32 cellular contexts compared by ENCODE assay signal in genomic region chr10:15305161-15305560, GRCh38.
"Had no signal": no experiment of that assay in that cellular context is flagged by ENCODE, and none has a peak within 500 bp of the region (broad histone marks: within the 10 kb centered on the region; RNA-seq: fewer than 3 reads in every experiment).

No MANE protein-coding gene starts in this region.

- H3K36me3 ChIP-seq: adrenal gland, ascending aorta, brain microvascular endothelial cell, breast epithelium, cardiac muscle cell had no signal

- H3K9me3 ChIP-seq: adrenal gland, ascending aorta, body of pancreas, breast epithelium had no signal

- H3K4me1 ChIP-seq: adrenal gland, ascending aorta, breast epithelium had no signal

- H3K4me3 ChIP-seq: adrenal gland, ascending aorta, body of pancreas, breast epithelium, cardiac muscle cell had no signal

- ATAC-seq: activated naive CD4-positive, alpha-beta T cell treated with anti-CD3 and anti-CD28 coated beads, Interleukin-2, amount 50 U/mL, for 72 hours; activated naive CD8-positive, alpha-beta T cell treated with anti-CD3 and anti-CD28 coated beads, Interleukin-2, amount 50 U/mL, for 24 hours; activated T-cell treated with anti-CD3 and anti-CD28 coated beads, Interleukin-2, amount 50 U/mL, for 4 hours; activated T-cell treated with anti-CD3 and anti-CD28 coated beads, Interleukin-2, amount 50 U/mL, for 72 hours; activated T-helper 17 cell treated with anti-CD3 and anti-CD28 coated beads, Interleukin-2, amount 50 U/mL, for 72 hours; body of pancreas had no signal

- DNase-seq: activated effector memory CD4-positive, alpha-beta T cell treated with anti-CD3 and anti-CD28 coated beads, Interleukin-2, amount 50 U/mL, for 16 hours; activated effector memory CD4-positive, alpha-beta T cell treated with Interleukin-2 at 50 U/mL for 16 hours; activated gamma-delta T cell; activated gamma-delta T cell treated with Interleukin-2 at 50 U/mL for 16 hours; activated naive CD4-positive, alpha-beta T cell; activated naive CD4-positive, alpha-beta T cell treated with anti-CD3 and anti-CD28 coated beads for 36 hours; activated naive CD4-positive, alpha-beta T cell treated with anti-CD3 and anti-CD28 coated beads, Interleukin-2, amount 10 ng/mL, durations not matched to agents 7 days and 5 days; activated naive CD4-positive, alpha-beta T cell treated with anti-CD3 and anti-CD28 coated beads, Interleukin-2, amount 50 U/mL, for 16 hours; activated naive CD4-positive, alpha-beta T cell treated with Interleukin-2 at 50 U/mL for 16 hours; activated naive CD8-positive, alpha-beta T cell treated with anti-CD3 and anti-CD28 coated beads for 36 hours; activated naive CD8-positive, alpha-beta T cell treated with anti-CD3 and anti-CD28 coated beads, Interleukin-2, amount 10 ng/mL, durations not matched to agents 7 days and 5 days; activated naive CD8-positive, alpha-beta T cell treated with anti-CD3 and anti-CD28 coated beads, Interleukin-2, amount 50 U/mL, for 24 hours; activated T-cell treated with anti-CD3 and anti-CD28 coated beads, Interleukin-2, amount 50 U/mL, for 1 hour; activated T-cell treated with anti-CD3 and anti-CD28 coated beads, Interleukin-2, amount 50 U/mL, for 24 hours; activated T-cell treated with anti-CD3 and anti-CD28 coated beads, Interleukin-2, amount 50 U/mL, for 4 hours; activated T-cell treated with anti-CD3 and anti-CD28 coated beads, Interleukin-2, amount 50 U/mL, for 48 hours; activated T-cell treated with anti-CD3 and anti-CD28 coated beads, Interleukin-2, amount 50 U/mL, for 72 hours; adrenal gland; amniotic stem cell; amygdala; anterior cingulate cortex; aorta; body of pancreas; brain microvascular endothelial cell; caudate nucleus; central memory CD4-positive, alpha-beta T cell; cerebellar nuclear complex had no signal
